ENCODE assay signal across 13 cellular contexts in genomic region chr22:32518848-32519247, GRCh38. TPM values are rescaled to one million over a fixed set of nuclear protein-coding genes. Genes with fewer than 3 reads are reported as not detected.
DNase-seq lines count a peak whose midpoint lies in the region; TF ChIP-seq lines count a peak whose summit lies in the region.
"Had no signal": no experiment of that assay in that cellular context is flagged by ENCODE, and none has a peak within 500 bp of the region (broad histone marks: within the 10 kb centered on the region; RNA-seq: fewer than 3 reads in every experiment).

No MANE protein-coding gene starts in this region.

- H3K27ac ChIP-seq in AG04450 (ENCODE audit: low read depth, low read length) (no peak overlapping the region), smooth muscle cell (ENCODE audit: low read depth) (no peak overlapping the region)
- H3K27ac ChIP-seq: gastroesophageal sphincter had no signal

- H3K4me1 ChIP-seq in smooth muscle cell (ENCODE audit: low read depth) = no peaks in the 10 kb centered on the region
- H3K4me1 ChIP-seq: gastroesophageal sphincter had no signal

- peaks cover 2% of the 10 kb centered on the region for H3K36me3 ChIP-seq in smooth muscle cell (ENCODE audit: low read depth)

- no peaks in the 10 kb centered on the region for H3F3A ChIP-seq in smooth muscle cell (ENCODE audit: low read depth)

- H3K27me3 ChIP-seq in AG04450 (ENCODE audit: control insufficient read depth, insufficient read depth, low read length) (peaks cover 6% of the 10 kb centered on the region), smooth muscle cell (ENCODE audit: low read depth) (no peaks in the 10 kb centered on the region)
- H3K27me3 ChIP-seq: gastroesophageal sphincter had no signal

- 85% methylated on average over 5 of the region's 5 CpGs for WGBS in smooth muscle cell (ENCODE audit: low lambda C conversion rate)

- H4K20me1 ChIP-seq in smooth muscle cell (ENCODE audit: low read depth) = no peaks in the 10 kb centered on the region

- peaks cover 8% of the 10 kb centered on the region for H3K9me3 ChIP-seq in AG04450 (ENCODE audit: control insufficient read depth, insufficient read depth, low read length)
- no peaks in the 10 kb centered on the region for H3K9me3 ChIP-seq in smooth muscle cell (replicated peaks; ENCODE audit: low read depth)

- H3K79me2 ChIP-seq in smooth muscle cell (ENCODE audit: low read depth) = no peaks in the 10 kb centered on the region

- TF ChIP-seq CTCF in AG04450 (IDR thresholded peaks at IDR 0.05; ENCODE audit: low read depth, low read length) = peak; percentile 9; the same call in 1 of the 2 replicates
- TF ChIP-seq CTCF in GM10266 (IDR thresholded peaks at IDR 0.05; ENCODE audit: control insufficient read depth, insufficient read depth, low read depth, missing control alignments) = peak; percentile 40
- no peak for TF ChIP-seq CTCF in smooth muscle cell (IDR thresholded peaks at IDR 0.05; ENCODE audit: borderline replicate concordance, insufficient read depth, poor library complexity, severe bottlenecking)

- H3K4me2 ChIP-seq in smooth muscle cell = no peak overlapping the region

- H3K9ac ChIP-seq in smooth muscle cell (ENCODE audit: low read depth) = no peak overlapping the region

- no peak overlapping the region for H2AFZ ChIP-seq in smooth muscle cell (ENCODE audit: low read depth)

- CTCF ChIA-PET in AG04450 (lab: Charles Lee) = no interaction called here

- H3K4me3 ChIP-seq in AG04450 (ENCODE audit: low read depth, low read length) = no peak overlapping the region
- no peak overlapping the region for H3K4me3 ChIP-seq in smooth muscle cell
- H3K4me3 ChIP-seq: gastroesophageal sphincter had no signal

- no peak for DNase-seq in AG04450 (ENCODE audit: low read depth, low spot score)
- no peak for DNase-seq in GM10266 (ENCODE audit: extremely low spot score)
- DNase-seq in NCI-H524 treated with DMSO at 0.1 percent for 48 hours (lab: John Stamatoyannopoulos, UW) = peak; percentile 15
- peak; percentile 28 for DNase-seq in dermis blood vessel endothelial cell
- no peak for DNase-seq in smooth muscle cell (lab: John Stamatoyannopoulos, UW; ENCODE audit: unreplicated experiment)
- DNase-seq in NCI-H1105 treated with DMSO at 0.1 percent for 48 hours (lab: John Stamatoyannopoulos, UW) = no peak
- DNase-seq in HCEC 1CT = no peak
- no peak for DNase-seq in NCI-H2227 (lab: John Stamatoyannopoulos, UW; ENCODE audit: unreplicated experiment)
- DNase-seq: H7, right cardiac atrium had no signal

- POLR2A ChIA-PET in AG04450 (lab: Yijun Ruan, JAX) = no interaction called here

RNA-seq across cellular contexts. Expression of gene FBXO7, which starts 44.2 kb away (rescaled TPM):
- polyA plus RNA-seq in AG04450 (2011; rRNA removed) = 144 and 156 TPM in 2 replicates
- 105 and 119 TPM in 2 replicates for polyA minus RNA-seq in AG04450 (2011; rRNA and poly(A)+ RNA removed)
- 62.5 and 84.4 TPM in 2 replicates for total RNA-seq in dermis blood vessel endothelial cell
- total RNA-seq in smooth muscle cell = 126 and 138 TPM in 2 replicates
- polyA plus RNA-seq in smooth muscle cell = 141 and 149 TPM in 2 replicates

RNA-seq across cellular contexts. Expression of gene BPIFC, which starts 54.6 kb away (rescaled TPM):
- polyA plus RNA-seq in AG04450 (2011; rRNA removed) (not detected in 2 replicates), smooth muscle cell (not detected in 2 replicates)
- polyA minus RNA-seq in AG04450 (2011; rRNA and poly(A)+ RNA removed) = not detected in 2 replicates
- total RNA-seq in dermis blood vessel endothelial cell (not detected in 2 replicates), smooth muscle cell (1.5 and 8.3 TPM in 2 replicates)
- total RNA-seq: cardiac septum, gastroesophageal sphincter, H7, right cardiac atrium, urinary bladder had no signal
- polyA plus RNA-seq: right cardiac atrium, urinary bladder had no signal

Comparison
In these comparisons a context has a peak if more than half of its experiments do, and no peak if none do; other contexts are left out.
1. DNase-seq: peak in NCI-H524 treated with DMSO at 0.1 percent for 48 hours (single experiment) and dermis blood vessel endothelial cell (single experiment); none in AG04450 (single experiment), GM10266 (single experiment), smooth muscle cell (single experiment), NCI-H1105 treated with DMSO at 0.1 percent for 48 hours (single experiment), HCEC 1CT (single experiment) and NCI-H2227 (single experiment).